ENCODE assay signal across 14 cellular contexts in genomic region chr4:168852933-168853713, GRCh38.
A peak's percentile ranks its signal among the peaks of the same experiment; 100 is the strongest.
DNase-seq lines count a peak whose midpoint lies in the region; ATAC-seq and TF ChIP-seq lines count a peak whose summit lies in the region.
"Had no signal": no experiment of that assay in that cellular context is flagged by ENCODE, and none has a peak within 500 bp of the region (broad histone marks: within the 10 kb centered on the region; RNA-seq: fewer than 3 reads in every experiment).

No MANE protein-coding gene starts in this region.

- intact Hi-C loops in right lobe of liver (cut with DNase I), result no loop called here

- no peak overlapping the region for H3K27ac ChIP-seq in right lobe of liver
- H3K27ac ChIP-seq: epithelial cell of prostate had no signal

- TF ChIP-seq CTCF in GM10248 (IDR thresholded peaks at IDR 0.05; ENCODE audit: control extremely low read depth, extremely low read depth, low read depth, missing control alignments) (no peak), GM10266 (IDR thresholded peaks at IDR 0.05; ENCODE audit: control insufficient read depth, insufficient read depth, low read depth, missing control alignments) (no peak), right lobe of liver (IDR thresholded peaks at IDR 0.05) (no peak)

- H3K9me3 Mint-ChIP-seq in immature natural killer cell, result no peaks in the 10 kb centered on the region
- H3K9me3 Mint-ChIP-seq: naive thymus-derived CD8-positive, alpha-beta T cell had no signal

- no peaks in the 10 kb centered on the region for H3K36me3 ChIP-seq in right lobe of liver

- WGBS in right lobe of liver (ENCODE audit: insufficient coverage, low coverage, low lambda C conversion rate, missing lambda C conversion rate), result 62% methylated on average over 6 of the region's 6 CpGs

- H3K4me1 ChIP-seq in right lobe of liver, result peaks cover 0 to 9% (median 0%) of the 10 kb centered on the region in 4 donors

- H3K27ac Mint-ChIP-seq in immature natural killer cell, result peak overlapping the region in 5 of 6 donors; percentile 1 to 71 (median 37)
- H3K27ac Mint-ChIP-seq: naive thymus-derived CD8-positive, alpha-beta T cell had no signal

- H3K4me1 Mint-ChIP-seq in immature natural killer cell, result peaks cover 21 to 48% of the 10 kb centered on the region in 2 donors

- H3K36me3 Mint-ChIP-seq in immature natural killer cell, result peaks cover 0 to 3% (median 0%) of the 10 kb centered on the region in 3 donors
- H3K36me3 Mint-ChIP-seq: naive thymus-derived CD8-positive, alpha-beta T cell had no signal

- CTCF ChIA-PET in GM10248 (lab: Yijun Ruan, JAX), result no interaction called here

- POLR2A ChIA-PET in GM10248 (lab: Yijun Ruan, JAX), result no interaction called here

- DNase-seq in GM10248 (ENCODE audit: extremely low spot score) (peak; percentile 29), immature natural killer cell (peak in 1 of 3 donors; percentile 12), NCI-H2107 treated with DMSO at 0.1 percent for 48 hours (lab: John Stamatoyannopoulos, UW; ENCODE audit: unreplicated experiment) (no peak), HT-29 (ENCODE audit: low spot score) (no peak), GM10266 (ENCODE audit: extremely low spot score) (no peak), right lobe of liver (no peak)
- DNase-seq: activated CD8-positive, alpha-beta memory T cell treated with anti-CD3 and anti-CD28 coated beads, Interleukin-2, amount 50 U/mL, for 48 hours; COR-L47; naive thymus-derived CD8-positive, alpha-beta T cell; OCI-M1; stimulated activated CD8-positive, alpha-beta memory T cell treated with anti-CD3 and anti-CD28 coated beads, Interleukin-4, amount 100 ng/mL, for 48 hours had no signal

- H3K4me3 ChIP-seq in right lobe of liver, result no peak overlapping the region

- peak; percentile 70 for ATAC-seq in GM19467 (IDR thresholded peaks at IDR 0.05; ENCODE audit: unreplicated experiment)
- ATAC-seq in HG03139 (IDR thresholded peaks at IDR 0.05; ENCODE audit: unreplicated experiment), result peak; percentile 64
- no peak for ATAC-seq in right lobe of liver
- ATAC-seq: naive thymus-derived CD8-positive, alpha-beta T cell had no signal

- no peak for TF ChIP-seq POLR2A in right lobe of liver (IDR thresholded peaks at IDR 0.05)

- H3K27me3 Mint-ChIP-seq in immature natural killer cell (ENCODE audit: low read depth in 3 of 3), result peaks cover 0 to 2% (median 0%) of the 10 kb centered on the region in 3 donors

- peak overlapping the region in 4 of 5 donors; percentile 5 to 34 (median 16) for H3K4me3 Mint-ChIP-seq in immature natural killer cell
- H3K4me3 Mint-ChIP-seq: naive thymus-derived CD8-positive, alpha-beta T cell had no signal

- H3K27me3 ChIP-seq in right lobe of liver, result no peaks in the 10 kb centered on the region

- H3K9me3 ChIP-seq in right lobe of liver, result no peaks in the 10 kb centered on the region

Comparison
In these comparisons a context has a peak if more than half of its experiments do, and no peak if none do; other contexts are left out.
1. ATAC-seq: peak in GM19467 (single experiment) and HG03139 (single experiment); none in right lobe of liver (0 of 4).